ENCODE assay signal across 8 cellular contexts in the genomic region with DNA sequence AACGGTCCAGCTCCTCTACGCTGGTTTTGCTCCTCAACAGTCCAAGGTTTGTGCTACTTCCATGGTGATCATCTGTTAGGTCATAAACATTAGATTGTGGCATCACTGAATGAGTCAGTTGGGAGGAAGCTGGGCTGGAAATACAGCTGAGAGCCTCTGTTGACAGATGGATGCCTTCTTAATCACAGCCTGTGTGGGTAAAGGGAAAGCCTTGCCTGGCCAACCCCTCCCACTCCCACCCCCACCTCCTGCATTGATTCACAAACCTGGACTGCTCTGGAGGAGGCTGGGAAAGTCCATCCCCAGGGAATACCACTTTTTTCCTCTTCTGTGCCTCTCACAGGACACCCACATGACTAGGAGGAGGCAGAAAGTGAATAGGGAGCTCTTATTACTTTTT.
A peak's percentile ranks its signal among the peaks of the same experiment; 100 is the strongest.
DNase-seq lines count a peak whose midpoint lies in the region; ATAC-seq and TF ChIP-seq lines count a peak whose summit lies in the region.

No MANE protein-coding gene starts in this region.

- TF ChIP-seq EP300 in gastroesophageal sphincter (IDR thresholded peaks at IDR 0.05), result no peak

- CTCF ChIA-PET in HEK293 (lab: Yijun Ruan, JAX), result interaction anchor here (0.6 to 1.1 kb wide), 7 partner anchors 10 to 1368 kb away, joined by 3 to 5 read pairs (median 3); no protein-coding TSS in a partner anchor

- no peak overlapping the region for H3K9ac ChIP-seq in skeletal muscle tissue (ENCODE audit: low read depth in 1 of 3, low read length in 3 of 3)

- H3K27me3 ChIP-seq in gastroesophageal sphincter (no peaks in the 10 kb centered on the region), skeletal muscle tissue (ENCODE audit: control insufficient read depth in 3 of 3, insufficient read depth in 3 of 3, low read length in 3 of 3) (no peaks in the 10 kb centered on the region)

- WGBS in gastroesophageal sphincter (ENCODE audit: low coverage in 1 of 2), 2 donors, result 0 to 9% methylated on average over 2 of the region's 2 CpGs

- H3K27ac ChIP-seq in HEK293 (ENCODE audit: extremely low read depth, low read depth, low read length) (no peak overlapping the region), gastroesophageal sphincter (peak overlapping the region; percentile 87 to 93 (median 88)), skeletal muscle tissue (ENCODE audit: low read depth, low read length) (peak overlapping the region; percentile 90)

- H3K9me3 ChIP-seq in HEK293 (ENCODE audit: control insufficient read depth, insufficient read depth, low read depth, low read length) (no peaks in the 10 kb centered on the region), gastroesophageal sphincter (no peaks in the 10 kb centered on the region), skeletal muscle tissue (ENCODE audit: control insufficient read depth in 3 of 3, low read length in 3 of 3) (no peaks in the 10 kb centered on the region)

- DNase-seq in RPMI7951 (ENCODE audit: low read depth), result peak; percentile 99
- DNase-seq in inferior parietal cortex (ENCODE audit: extremely low spot score), result no peak
- no peak for DNase-seq in NCI-H1048 (lab: John Stamatoyannopoulos, UW)

- H3K36me3 ChIP-seq in HEK293 (ENCODE audit: control insufficient read depth in 2 of 2, insufficient read depth in 1 of 2, low read length in 2 of 2) (no peaks in the 10 kb centered on the region), gastroesophageal sphincter (no peaks in the 10 kb centered on the region), skeletal muscle tissue (ENCODE audit: control insufficient read depth in 3 of 3, insufficient read depth in 3 of 3, low read length in 3 of 3) (no peaks in the 10 kb centered on the region)

- TF ChIP-seq POLR2A in gastroesophageal sphincter (IDR thresholded peaks at IDR 0.05), result no peak

- TF ChIP-seq CTCF in HEK293 (tag by site-specific recombination; IDR thresholded peaks at IDR 0.05) (no peak), gastroesophageal sphincter (IDR thresholded peaks at IDR 0.05) (no peak)

- POLR2A ChIA-PET in HEK293 (lab: Yijun Ruan, JAX), result interaction anchor here (0.7 to 1.4 kb wide), 3 partner anchors 96 to 181 kb away, joined by 3 to 7 read pairs (median 4); a partner anchor contains a TSS

- ATAC-seq in gastroesophageal sphincter (peak; percentile 79), HG03442 (IDR thresholded peaks at IDR 0.05; ENCODE audit: unreplicated experiment) (no peak), GM18502 (IDR thresholded peaks at IDR 0.05; ENCODE audit: poor library complexity, unreplicated experiment) (no peak)

- H3K4me1 ChIP-seq in HEK293 (ENCODE audit: control insufficient read depth, insufficient read depth, low read length) (peaks cover 5% of the 10 kb centered on the region; the same call in 1 of the 2 replicates), gastroesophageal sphincter (peaks cover 17 to 44% (median 35%) of the 10 kb centered on the region in 3 donors), skeletal muscle tissue (ENCODE audit: control insufficient read depth in 3 of 3, insufficient read depth in 3 of 3, low read length in 3 of 3) (peaks cover 10 to 20% (median 16%) of the 10 kb centered on the region in 3 donors)

- H3K4me3 ChIP-seq in HEK293 (ENCODE audit: low read depth, low read length) (no peak overlapping the region), gastroesophageal sphincter (no peak overlapping the region), skeletal muscle tissue (ENCODE audit: low read length in 3 of 3) (no peak overlapping the region)

TF ChIP-seq in HEK293, 187 proteins besides CTCF, POLR2A, EP300 and RAD21 (continues in another document):
- TF ChIP-seq ZSCAN16 (tag by site-specific recombination; IDR thresholded peaks at IDR 0.05) (no peak), ZNF548 (tag by site-specific recombination; IDR thresholded peaks at IDR 0.05) (no peak), ZFP41 (tag by site-specific recombination; IDR thresholded peaks at IDR 0.05; ENCODE audit: borderline replicate concordance) (no peak), EGR2 (tag by site-specific recombination; IDR thresholded peaks at IDR 0.05; ENCODE audit: low read depth) (peak; percentile 95), ZNF23 (tag by site-specific recombination; IDR thresholded peaks at IDR 0.05; ENCODE audit: borderline replicate concordance) (no peak), GLIS1 (tag by site-specific recombination; IDR thresholded peaks at IDR 0.05) (peak; percentile 48; the same call in 1 of the 2 replicates), ZNF175 (tag by site-specific recombination; IDR thresholded peaks at IDR 0.05) (no peak), ZNF140 (tag by site-specific recombination; IDR thresholded peaks at IDR 0.05) (no peak), ZIC2 (tag by site-specific recombination; IDR thresholded peaks at IDR 0.05) (no peak), ZBTB17 (tag by site-specific recombination; IDR thresholded peaks at IDR 0.05) (peak; percentile 53), ZNF394 (tag by site-specific recombination; IDR thresholded peaks at IDR 0.05; ENCODE audit: borderline replicate concordance) (peak; percentile 68; the same call in 1 of the 2 replicates), ZNF837 (tag by site-specific recombination; IDR thresholded peaks at IDR 0.05) (no peak), ZNF791 (tag by site-specific recombination; IDR thresholded peaks at IDR 0.05) (no peak), ZNF133 (tag by site-specific recombination; IDR thresholded peaks at IDR 0.05) (no peak), ZNF629 (tag by site-specific recombination; IDR thresholded peaks at IDR 0.05) (peak; percentile 94), ZNF660 (tag by site-specific recombination; IDR thresholded peaks at IDR 0.05) (peak; percentile 32), ZBTB21 (tag by site-specific recombination; IDR thresholded peaks at IDR 0.05) (peak; percentile 81), SP7 (tag by site-specific recombination; IDR thresholded peaks at IDR 0.05) (peak; percentile 94)
- TF ChIP-seq, protein P1, sequence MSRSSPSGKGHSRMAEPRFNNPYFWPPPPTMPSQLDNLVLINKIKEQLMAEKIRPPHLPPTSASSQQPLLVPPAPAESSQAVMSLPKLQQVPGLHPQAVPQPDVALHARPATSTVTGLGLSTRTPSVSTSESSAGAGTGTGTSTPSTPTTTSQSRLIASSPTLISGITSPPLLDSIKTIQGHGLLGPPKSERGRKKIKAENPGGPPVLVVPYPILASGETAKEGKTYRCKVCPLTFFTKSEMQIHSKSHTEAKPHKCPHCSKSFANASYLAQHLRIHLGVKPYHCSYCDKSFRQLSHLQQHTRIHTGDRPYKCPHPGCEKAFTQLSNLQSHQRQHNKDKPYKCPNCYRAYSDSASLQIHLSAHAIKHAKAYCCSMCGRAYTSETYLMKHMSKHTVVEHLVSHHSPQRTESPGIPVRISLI (tag by site-specific recombination; IDR thresholded peaks at IDR 0.05), result no peak
- TF ChIP-seq, protein P2, sequence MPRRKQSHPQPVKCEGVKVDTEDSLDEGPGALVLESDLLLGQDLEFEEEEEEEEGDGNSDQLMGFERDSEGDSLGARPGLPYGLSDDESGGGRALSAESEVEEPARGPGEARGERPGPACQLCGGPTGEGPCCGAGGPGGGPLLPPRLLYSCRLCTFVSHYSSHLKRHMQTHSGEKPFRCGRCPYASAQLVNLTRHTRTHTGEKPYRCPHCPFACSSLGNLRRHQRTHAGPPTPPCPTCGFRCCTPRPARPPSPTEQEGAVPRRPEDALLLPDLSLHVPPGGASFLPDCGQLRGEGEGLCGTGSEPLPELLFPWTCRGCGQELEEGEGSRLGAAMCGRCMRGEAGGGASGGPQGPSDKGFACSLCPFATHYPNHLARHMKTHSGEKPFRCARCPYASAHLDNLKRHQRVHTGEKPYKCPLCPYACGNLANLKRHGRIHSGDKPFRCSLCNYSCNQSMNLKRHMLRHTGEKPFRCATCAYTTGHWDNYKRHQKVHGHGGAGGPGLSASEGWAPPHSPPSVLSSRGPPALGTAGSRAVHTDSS (tag by site-specific recombination; IDR thresholded peaks at IDR 0.05), result no peak
- TF ChIP-seq, protein P3, sequence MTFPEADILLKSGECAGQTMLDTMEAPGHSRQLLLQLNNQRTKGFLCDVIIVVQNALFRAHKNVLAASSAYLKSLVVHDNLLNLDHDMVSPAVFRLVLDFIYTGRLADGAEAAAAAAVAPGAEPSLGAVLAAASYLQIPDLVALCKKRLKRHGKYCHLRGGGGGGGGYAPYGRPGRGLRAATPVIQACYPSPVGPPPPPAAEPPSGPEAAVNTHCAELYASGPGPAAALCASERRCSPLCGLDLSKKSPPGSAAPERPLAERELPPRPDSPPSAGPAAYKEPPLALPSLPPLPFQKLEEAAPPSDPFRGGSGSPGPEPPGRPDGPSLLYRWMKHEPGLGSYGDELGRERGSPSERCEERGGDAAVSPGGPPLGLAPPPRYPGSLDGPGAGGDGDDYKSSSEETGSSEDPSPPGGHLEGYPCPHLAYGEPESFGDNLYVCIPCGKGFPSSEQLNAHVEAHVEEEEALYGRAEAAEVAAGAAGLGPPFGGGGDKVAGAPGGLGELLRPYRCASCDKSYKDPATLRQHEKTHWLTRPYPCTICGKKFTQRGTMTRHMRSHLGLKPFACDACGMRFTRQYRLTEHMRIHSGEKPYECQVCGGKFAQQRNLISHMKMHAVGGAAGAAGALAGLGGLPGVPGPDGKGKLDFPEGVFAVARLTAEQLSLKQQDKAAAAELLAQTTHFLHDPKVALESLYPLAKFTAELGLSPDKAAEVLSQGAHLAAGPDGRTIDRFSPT (tag by site-specific recombination; IDR thresholded peaks at IDR 0.05), result no peak
- TF ChIP-seq, protein P4, sequence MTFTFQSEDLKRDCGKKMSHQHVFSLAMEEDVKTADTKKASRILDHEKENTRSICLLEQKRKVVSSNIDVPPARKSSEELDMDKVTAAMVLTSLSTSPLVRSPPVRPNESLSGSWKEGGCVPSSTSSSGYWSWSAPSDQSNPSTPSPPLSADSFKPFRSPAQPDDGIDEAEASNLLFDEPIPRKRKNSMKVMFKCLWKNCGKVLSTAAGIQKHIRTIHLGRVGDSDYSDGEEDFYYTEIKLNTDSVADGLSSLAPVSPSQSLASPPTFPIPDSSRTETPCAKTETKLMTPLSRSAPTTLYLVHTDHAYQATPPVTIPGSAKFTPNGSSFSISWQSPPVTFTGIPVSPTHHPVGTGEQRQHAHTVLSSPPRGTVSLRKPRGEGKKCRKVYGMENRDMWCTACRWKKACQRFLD (tag by site-specific recombination; IDR thresholded peaks at IDR 0.05), result no peak
